ENCODE assay signal across 8 cellular contexts in genomic region chr21:44846485-44847260, GRCh38. TPM values are rescaled to one million over a fixed set of nuclear protein-coding genes. Genes with fewer than 3 reads are reported as not detected.
A peak's percentile ranks its signal among the peaks of the same experiment; 100 is the strongest.
DNase-seq lines count a peak whose midpoint lies in the region; ATAC-seq and TF ChIP-seq lines count a peak whose summit lies in the region.

No MANE protein-coding gene starts in this region.

- H3K4me3 ChIP-seq in left ventricle myocardium inferior (peak overlapping the region; percentile 64), sigmoid colon (peak overlapping the region in 2 of 4 donors; percentile 37 to 42), esophagus squamous epithelium (peak overlapping the region in 2 of 4 donors; percentile 37 to 61)

- WGBS in sigmoid colon, 2 donors = 34 to 40% methylated on average over 27 of the region's 27 CpGs
- 22 to 23% methylated on average over 15 to 20 of the region's 27 CpGs for WGBS in esophagus squamous epithelium, 2 donors

- H3K9me3 ChIP-seq in left ventricle myocardium inferior (replicated peaks) (no peaks in the 10 kb centered on the region), sigmoid colon (no peaks in the 10 kb centered on the region), esophagus squamous epithelium (no peaks in the 10 kb centered on the region)

- ATAC-seq in activated T-helper 17 cell treated with anti-CD3 and anti-CD28 coated beads, Interleukin-2, amount 50 U/mL, for 72 hours (replicated peaks) = peak; percentile 59
- ATAC-seq in HG02981 (IDR thresholded peaks at IDR 0.05; ENCODE audit: unreplicated experiment) (no peak), GM18519 (IDR thresholded peaks at IDR 0.05; ENCODE audit: low FRiP score, unreplicated experiment) (no peak)

- H3K4me3 Mint-ChIP-seq in activated T-helper 17 cell treated with anti-CD3 and anti-CD28 coated beads, Interleukin-2, amount 50 U/mL, for 72 hours = peak overlapping the region; percentile 73

- H3K4me1 ChIP-seq in left ventricle myocardium inferior (peaks cover 40% of the 10 kb centered on the region), sigmoid colon (peaks cover 0 to 23% (median 19%) of the 10 kb centered on the region in 4 donors), esophagus squamous epithelium (peaks cover 13 to 23% (median 17%) of the 10 kb centered on the region in 3 donors)

- H3K36me3 ChIP-seq in left ventricle myocardium inferior (peaks cover 30% of the 10 kb centered on the region), sigmoid colon (peaks cover 14 to 35% (median 24%) of the 10 kb centered on the region in 4 donors), esophagus squamous epithelium (peaks cover 24 to 34% (median 24%) of the 10 kb centered on the region in 3 donors)

- TF ChIP-seq POLR2A in sigmoid colon (IDR thresholded peaks at IDR 0.05) (no peak), esophagus squamous epithelium (IDR thresholded peaks at IDR 0.05) (no peak)

- H3K36me3 Mint-ChIP-seq in activated T-helper 17 cell treated with anti-CD3 and anti-CD28 coated beads, Interleukin-2, amount 50 U/mL, for 72 hours (ENCODE audit: low read depth) = peaks cover 31% of the 10 kb centered on the region

- TF ChIP-seq EP300 in sigmoid colon (IDR thresholded peaks at IDR 0.05) = no peak

- H3K27me3 Mint-ChIP-seq in activated T-helper 17 cell treated with anti-CD3 and anti-CD28 coated beads, Interleukin-2, amount 50 U/mL, for 72 hours = no peaks in the 10 kb centered on the region

- H3K27ac Mint-ChIP-seq in activated T-helper 17 cell treated with anti-CD3 and anti-CD28 coated beads, Interleukin-2, amount 50 U/mL, for 72 hours = peak overlapping the region; percentile 72

- peak overlapping the region; percentile 66 for H3K27ac ChIP-seq in left ventricle myocardium inferior (replicated peaks)
- H3K27ac ChIP-seq in sigmoid colon = peak overlapping the region in 1 of 4 donors; percentile 54
- peak overlapping the region in 1 of 4 donors; percentile 50 for H3K27ac ChIP-seq in esophagus squamous epithelium

- H3K4me1 Mint-ChIP-seq in activated T-helper 17 cell treated with anti-CD3 and anti-CD28 coated beads, Interleukin-2, amount 50 U/mL, for 72 hours = no peaks in the 10 kb centered on the region

- H3K9me3 Mint-ChIP-seq in activated T-helper 17 cell treated with anti-CD3 and anti-CD28 coated beads, Interleukin-2, amount 50 U/mL, for 72 hours = no peaks in the 10 kb centered on the region

- TF ChIP-seq CTCF in left ventricle myocardium inferior (IDR thresholded peaks at IDR 0.05; ENCODE audit: borderline replicate concordance) (no peak), sigmoid colon (IDR thresholded peaks at IDR 0.05) (no peak), esophagus squamous epithelium (IDR thresholded peaks at IDR 0.05) (no peak)

- DNase-seq in DMS53 treated with DMSO at 0.1 percent for 48 hours (lab: John Stamatoyannopoulos, UW; ENCODE audit: unreplicated experiment) (peak; percentile 29), NCI-H526 treated with DMSO at 0.1 percent for 48 hours (lab: John Stamatoyannopoulos, UW) (peak; percentile 5), left ventricle myocardium inferior (peak; percentile 45), sigmoid colon (peak; percentile 89), esophagus squamous epithelium (lab: John Stamatoyannopoulos, UW) (no peak)

- H3K27me3 ChIP-seq in left ventricle myocardium inferior (ENCODE audit: low read depth) = no peaks in the 10 kb centered on the region
- peaks cover 0 to 27% (median 0%) of the 10 kb centered on the region in 3 donors for H3K27me3 ChIP-seq in sigmoid colon
- H3K27me3 ChIP-seq in esophagus squamous epithelium = peaks cover 0 to 43% (median 0%) of the 10 kb centered on the region in 4 donors

- intact Hi-C loops in left ventricle myocardium inferior (cut with micrococcal nuclease) = no loop called here
- intact Hi-C loops in sigmoid colon (cut with DNase I) = no loop called here
- intact Hi-C loops in esophagus squamous epithelium (cut with DNase I) = no loop called here

RNA-seq across cellular contexts. Expression of gene PTTG1IP, which starts 26.8 kb away (rescaled TPM):
- 10 to 100 TPM; 76.5 to 78.8 TPM for total RNA-seq in activated T-helper 17 cell treated with anti-CD3 and anti-CD28 coated beads, Interleukin-2, amount 50 U/mL, for 72 hours
- total RNA-seq in left ventricle myocardium inferior (171 TPM), sigmoid colon (100 to 1,000 TPM; 158 to 208 (median 188) TPM), esophagus squamous epithelium (100 to 1,000 TPM in 3 of 4 donors, 10 to 100 TPM in 1; 83.1 to 132 (median 114) TPM)
- polyA plus RNA-seq in sigmoid colon = 100 to 1,000 TPM in 1 of 3 donors, 10 to 100 TPM in 2; 49.7 to 146 (median 59.5) TPM

RNA-seq across cellular contexts. Expression of gene SUMO3, which starts 28.8 kb away (rescaled TPM):
- 10 to 100 TPM; 52.6 to 86.2 TPM for total RNA-seq in activated T-helper 17 cell treated with anti-CD3 and anti-CD28 coated beads, Interleukin-2, amount 50 U/mL, for 72 hours
- total RNA-seq in left ventricle myocardium inferior = 75.5 TPM
- total RNA-seq in sigmoid colon = 10 to 100 TPM; 52.4 to 60.1 (median 57.9) TPM
- 100 to 1,000 TPM in 2 of 3 donors, 10 to 100 TPM in 1; 67.8 to 104 (median 103) TPM for polyA plus RNA-seq in sigmoid colon
- 10 to 100 TPM; 22.9 to 55.0 (median 46.5) TPM for total RNA-seq in esophagus squamous epithelium

RNA-seq across cellular contexts. Expression of gene UBE2G2, which starts 45.1 kb away (rescaled TPM):
- 100 to 1,000 TPM in 1 of 2 donors, 10 to 100 TPM in 1; 88.9 to 136 TPM for total RNA-seq in activated T-helper 17 cell treated with anti-CD3 and anti-CD28 coated beads, Interleukin-2, amount 50 U/mL, for 72 hours
- total RNA-seq in left ventricle myocardium inferior (78.2 TPM), sigmoid colon (100 to 1,000 TPM in 1 of 4 donors, 10 to 100 TPM in 3; 51.5 to 101 (median 63.1) TPM), esophagus squamous epithelium (10 to 100 TPM; 27.9 to 70.0 (median 51.1) TPM)
- 10 to 100 TPM; 21.6 to 45.8 (median 22.7) TPM for polyA plus RNA-seq in sigmoid colon
